Comparison of ENCODE assay signal across 25 cellular contexts in genomic region chr1:187877220-187877619, GRCh38.
DNase-seq lines count a peak whose midpoint lies in the region; ATAC-seq and TF ChIP-seq lines count a peak whose summit lies in the region.
"Had no signal": no experiment of that assay in that cellular context is flagged by ENCODE, and none has a peak within 500 bp of the region (broad histone marks: within the 10 kb centered on the region; RNA-seq: fewer than 3 reads in every experiment).

No MANE protein-coding gene starts in this region.

- BruUV-seq in PC-3 (replicated peaks; lab: Mats Ljungman, UMichigan) = no TSS peak

- no peaks in the 10 kb centered on the region for H3K36me3 Mint-ChIP-seq in neural progenitor cell
- H3K36me3 Mint-ChIP-seq in activated naive CD4-positive, alpha-beta T cell treated with anti-CD3 and anti-CD28 coated beads, Interleukin-2, amount 10 ng/mL, durations not matched to agents 7 days and 5 days = no peaks in the 10 kb centered on the region
- H3K36me3 Mint-ChIP-seq: activated naive CD4-positive, alpha-beta T cell treated with anti-CD3 and anti-CD28 coated beads, Interleukin-2, amount 50 U/mL, for 24 hours; type B pancreatic cell had no signal

- H3F3A ChIP-seq in neural progenitor cell (ENCODE audit: low read depth) (no peaks in the 10 kb centered on the region), PC-3 (ENCODE audit: low read length, unreplicated experiment) (no peaks in the 10 kb centered on the region)

- peaks cover 3% of the 10 kb centered on the region for H3K4me1 ChIP-seq in neural progenitor cell
- H3K4me1 ChIP-seq in PC-3 (ENCODE audit: insufficient read depth, low read length) = no peaks in the 10 kb centered on the region
- H3K4me1 ChIP-seq: foreskin keratinocyte, lower lobe of right lung, spleen, stomach had no signal

- POLR2A ChIA-PET in PC-3 (lab: Charles Lee; ENCODE audit: unreplicated experiment) = no interaction called here

- no peaks in the 10 kb centered on the region for H3K27me3 ChIP-seq in neural progenitor cell
- H3K27me3 ChIP-seq in PC-3 (ENCODE audit: low read length) = no peaks in the 10 kb centered on the region
- H3K27me3 ChIP-seq: foreskin keratinocyte, spleen, stomach had no signal

- H3K4me3 ChIP-seq in neural progenitor cell = no peak overlapping the region
- H3K4me3 ChIP-seq in PC-3 (ENCODE audit: low read length) = no peak overlapping the region
- H3K4me3 ChIP-seq: lower lobe of right lung, spleen, stomach had no signal

- no peak overlapping the region for H3K4me3 Mint-ChIP-seq in neural progenitor cell
- no peak overlapping the region for H3K4me3 Mint-ChIP-seq in activated naive CD4-positive, alpha-beta T cell treated with anti-CD3 and anti-CD28 coated beads, Interleukin-2, amount 10 ng/mL, durations not matched to agents 7 days and 5 days
- H3K4me3 Mint-ChIP-seq: activated naive CD4-positive, alpha-beta T cell treated with anti-CD3 and anti-CD28 coated beads, Interleukin-2, amount 50 U/mL, for 24 hours; activated T-cell treated with anti-CD3 and anti-CD28 coated beads, Interleukin-2, amount 50 U/mL, for 4 hours; central memory CD8-positive, alpha-beta T cell; HFFc6; type B pancreatic cell had no signal

- no peak overlapping the region for H2AFZ ChIP-seq in neural progenitor cell (replicated peaks)
- no peak overlapping the region for H2AFZ ChIP-seq in PC-3 (ENCODE audit: low read length)

- H3K9ac ChIP-seq in neural progenitor cell (no peak overlapping the region), PC-3 (ENCODE audit: low read length) (no peak overlapping the region)

- H3K9me2 ChIP-seq in PC-3 (replicated peaks; ENCODE audit: low read length) = no peaks in the 10 kb centered on the region

- DNase-seq in NCI-H1092 treated with DMSO at 0.1 percent for 48 hours (lab: John Stamatoyannopoulos, UW) = peak; percentile 99
- peak; percentile 92 to 93 for DNase-seq in NCI-H187 (lab: John Stamatoyannopoulos, UW)
- DNase-seq in NCI-H446 (lab: John Stamatoyannopoulos, UW) = peak; percentile 61 to 78
- DNase-seq in neural progenitor cell (ENCODE audit: low spot score) = peak; percentile 3
- no peak for DNase-seq in left cardiac atrium
- DNase-seq in PC-3 = no peak
- no peak for DNase-seq in activated naive CD4-positive, alpha-beta T cell treated with anti-CD3 and anti-CD28 coated beads, Interleukin-2, amount 10 ng/mL, durations not matched to agents 7 days and 5 days
- DNase-seq: activated CD4-positive, alpha-beta T cell treated with anti-CD3 and anti-CD28 coated beads for 1 hour; activated CD8-positive, alpha-beta memory T cell treated with anti-CD3 and anti-CD28 coated beads for 24 hours; activated T-cell treated with anti-CD3 and anti-CD28 coated beads, Interleukin-2, amount 50 U/mL, for 4 hours; AML-193; aorta; foreskin keratinocyte; HFFc6; hippocampal formation; IMR-90; lower lobe of right lung; spleen; stimulated activated CD4-positive, alpha-beta T cell treated with anti-CD3 and anti-CD28 coated beads, Interleukin-4, amount 100 ng/mL, for 4 hours; stomach had no signal

- H3K9me3 ChIP-seq in neural progenitor cell (ENCODE audit: low read depth) (no peaks in the 10 kb centered on the region), PC-3 (ENCODE audit: low read length) (no peaks in the 10 kb centered on the region)
- H3K9me3 ChIP-seq: lower lobe of right lung, stomach had no signal

- H3K36me3 ChIP-seq in neural progenitor cell (no peaks in the 10 kb centered on the region), PC-3 (ENCODE audit: low read depth, low read length) (no peaks in the 10 kb centered on the region)
- H3K36me3 ChIP-seq: lower lobe of right lung, spleen, stomach had no signal

- no peaks in the 10 kb centered on the region for H3K9me3 Mint-ChIP-seq in neural progenitor cell
- H3K9me3 Mint-ChIP-seq in activated naive CD4-positive, alpha-beta T cell treated with anti-CD3 and anti-CD28 coated beads, Interleukin-2, amount 10 ng/mL, durations not matched to agents 7 days and 5 days = peaks cover 8% of the 10 kb centered on the region

- no peak overlapping the region for H3K27ac ChIP-seq in neural progenitor cell
- no peak overlapping the region for H3K27ac ChIP-seq in PC-3 (ENCODE audit: low read length)
- H3K27ac ChIP-seq: foreskin keratinocyte, HL-60, lower lobe of right lung, spleen, stomach had no signal

- H3K4me1 Mint-ChIP-seq in neural progenitor cell = peaks cover 13% of the 10 kb centered on the region
- H3K4me1 Mint-ChIP-seq in activated naive CD4-positive, alpha-beta T cell treated with anti-CD3 and anti-CD28 coated beads, Interleukin-2, amount 10 ng/mL, durations not matched to agents 7 days and 5 days = no peaks in the 10 kb centered on the region
- H3K4me1 Mint-ChIP-seq: activated naive CD4-positive, alpha-beta T cell treated with anti-CD3 and anti-CD28 coated beads, Interleukin-2, amount 50 U/mL, for 24 hours; central memory CD8-positive, alpha-beta T cell had no signal

- no peaks in the 10 kb centered on the region for H4K20me1 ChIP-seq in neural progenitor cell (ENCODE audit: low read depth)
- no peaks in the 10 kb centered on the region for H4K20me1 ChIP-seq in PC-3 (ENCODE audit: low read length)

- intact Hi-C loops in left cardiac atrium (cut with DNase I) = no loop called here
- intact Hi-C loops in PC-3 (cut with micrococcal nuclease) = no loop called here

- H3K27ac Mint-ChIP-seq in neural progenitor cell = no peak overlapping the region
- no peak overlapping the region for H3K27ac Mint-ChIP-seq in activated naive CD4-positive, alpha-beta T cell treated with anti-CD3 and anti-CD28 coated beads, Interleukin-2, amount 10 ng/mL, durations not matched to agents 7 days and 5 days
- H3K27ac Mint-ChIP-seq: activated naive CD4-positive, alpha-beta T cell treated with anti-CD3 and anti-CD28 coated beads, Interleukin-2, amount 50 U/mL, for 24 hours; HFFc6; type B pancreatic cell had no signal

- H3K79me2 ChIP-seq in neural progenitor cell (ENCODE audit: low read depth) = no peaks in the 10 kb centered on the region
- H3K79me2 ChIP-seq in PC-3 (ENCODE audit: low read length) = no peaks in the 10 kb centered on the region

- H3K4me2 ChIP-seq in neural progenitor cell = no peak overlapping the region
- no peak overlapping the region for H3K4me2 ChIP-seq in PC-3 (ENCODE audit: low read length)

- no peaks in the 10 kb centered on the region for H3K27me3 Mint-ChIP-seq in neural progenitor cell (ENCODE audit: insufficient read depth, low read depth)
- no peaks in the 10 kb centered on the region for H3K27me3 Mint-ChIP-seq in activated naive CD4-positive, alpha-beta T cell treated with anti-CD3 and anti-CD28 coated beads, Interleukin-2, amount 10 ng/mL, durations not matched to agents 7 days and 5 days
- H3K27me3 Mint-ChIP-seq: activated naive CD4-positive, alpha-beta T cell treated with anti-CD3 and anti-CD28 coated beads, Interleukin-2, amount 50 U/mL, for 24 hours; central memory CD8-positive, alpha-beta T cell; type B pancreatic cell had no signal

- CTCF ChIA-PET in PC-3 (lab: Charles Lee) = no interaction called here
- CTCF ChIA-PET in activated naive CD4-positive, alpha-beta T cell treated with anti-CD3 and anti-CD28 coated beads, Interleukin-2, amount 10 ng/mL, durations not matched to agents 7 days and 5 days (lab: Charles Lee) = no interaction called here

- ATAC-seq in left cardiac atrium = no peak
- ATAC-seq in PC-3 = no peak
- ATAC-seq: activated T-cell treated with anti-CD3 and anti-CD28 coated beads, Interleukin-2, amount 50 U/mL, for 4 hours; foreskin keratinocyte; lower lobe of right lung; Right ventricle myocardium inferior had no signal

- TF ChIP-seq CTCF in neural progenitor cell (IDR thresholded peaks at IDR 0.05) = no peak
- TF ChIP-seq CTCF in PC-3 (conservative IDR thresholded peaks at IDR 0.05; ENCODE audit: low read depth, low read length) = no peak

Comparison
In these comparisons a context has a peak if more than half of its experiments do, and no peak if none do; other contexts are left out.
1. DNase-seq: peak in NCI-H1092 treated with DMSO at 0.1 percent for 48 hours (single experiment), NCI-H187 (2 of 2), NCI-H446 (2 of 2) and neural progenitor cell (single experiment); none in left cardiac atrium (single experiment), PC-3 (single experiment) and activated naive CD4-positive, alpha-beta T cell treated with anti-CD3 and anti-CD28 coated beads, Interleukin-2, amount 10 ng/mL, durations not matched to agents 7 days and 5 days (single experiment).